1 cellular context compared by ENCODE assay signal in the genomic region with DNA sequence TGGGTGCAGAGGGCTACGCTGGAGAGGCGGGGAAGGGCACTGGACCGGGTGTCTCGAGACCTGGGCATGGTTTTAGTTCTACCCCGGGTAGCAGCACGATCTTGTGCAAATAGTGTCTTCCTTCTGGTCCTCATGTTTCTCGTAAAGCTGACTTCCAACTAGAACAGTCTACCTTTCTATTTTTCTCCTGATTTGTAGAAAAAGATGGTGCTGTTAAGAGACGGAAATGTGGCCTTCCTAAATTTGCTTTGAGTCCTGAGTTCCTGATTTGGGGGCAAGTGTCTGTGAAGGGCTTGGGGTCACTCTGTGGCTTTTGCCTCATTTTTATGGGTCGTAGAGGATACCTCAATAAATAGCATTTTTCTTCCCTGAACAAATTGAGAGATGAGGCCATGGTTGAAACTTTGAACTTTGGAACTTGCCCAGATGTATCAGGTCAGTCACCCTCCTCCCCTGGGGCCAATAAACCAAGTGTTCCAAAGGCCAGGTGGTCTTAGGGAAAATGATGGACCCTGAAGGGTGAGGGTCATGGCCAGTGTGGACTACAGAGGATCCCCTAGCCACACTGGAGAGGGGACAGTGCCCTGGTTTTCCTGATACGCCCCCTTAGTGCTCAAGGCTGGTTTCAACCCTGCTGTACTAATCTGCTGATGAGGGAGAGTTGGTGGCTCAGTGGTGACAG.
A peak's percentile ranks its signal among the peaks of the same experiment; 100 is the strongest.
TF ChIP-seq lines count a peak whose summit lies in the region.

No MANE protein-coding gene starts in this region.

TF ChIP-seq in HepG2, 621 proteins besides CTCF, POLR2A, EP300 and RAD21 (continued from another document and continues in another):
- TF ChIP-seq, protein P1, sequence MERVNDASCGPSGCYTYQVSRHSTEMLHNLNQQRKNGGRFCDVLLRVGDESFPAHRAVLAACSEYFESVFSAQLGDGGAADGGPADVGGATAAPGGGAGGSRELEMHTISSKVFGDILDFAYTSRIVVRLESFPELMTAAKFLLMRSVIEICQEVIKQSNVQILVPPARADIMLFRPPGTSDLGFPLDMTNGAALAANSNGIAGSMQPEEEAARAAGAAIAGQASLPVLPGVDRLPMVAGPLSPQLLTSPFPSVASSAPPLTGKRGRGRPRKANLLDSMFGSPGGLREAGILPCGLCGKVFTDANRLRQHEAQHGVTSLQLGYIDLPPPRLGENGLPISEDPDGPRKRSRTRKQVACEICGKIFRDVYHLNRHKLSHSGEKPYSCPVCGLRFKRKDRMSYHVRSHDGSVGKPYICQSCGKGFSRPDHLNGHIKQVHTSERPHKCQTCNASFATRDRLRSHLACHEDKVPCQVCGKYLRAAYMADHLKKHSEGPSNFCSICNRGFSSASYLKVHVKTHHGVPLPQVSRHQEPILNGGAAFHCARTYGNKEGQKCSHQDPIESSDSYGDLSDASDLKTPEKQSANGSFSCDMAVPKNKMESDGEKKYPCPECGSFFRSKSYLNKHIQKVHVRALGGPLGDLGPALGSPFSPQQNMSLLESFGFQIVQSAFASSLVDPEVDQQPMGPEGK (CRISPR knock-in tag; IDR thresholded peaks at IDR 0.05), result peak; percentile 42; the same call in 1 of the 2 replicates
- no peak for TF ChIP-seq CENPX (CRISPR knock-in tag; IDR thresholded peaks at IDR 0.05)
- peak; percentile 47 to 78 for TF ChIP-seq NR2F1 (CRISPR knock-in tag; IDR thresholded peaks at IDR 0.05)
- TF ChIP-seq SALL1 (CRISPR knock-in tag; IDR thresholded peaks at IDR 0.05), result peak; percentile 64
- TF ChIP-seq, protein P2, sequence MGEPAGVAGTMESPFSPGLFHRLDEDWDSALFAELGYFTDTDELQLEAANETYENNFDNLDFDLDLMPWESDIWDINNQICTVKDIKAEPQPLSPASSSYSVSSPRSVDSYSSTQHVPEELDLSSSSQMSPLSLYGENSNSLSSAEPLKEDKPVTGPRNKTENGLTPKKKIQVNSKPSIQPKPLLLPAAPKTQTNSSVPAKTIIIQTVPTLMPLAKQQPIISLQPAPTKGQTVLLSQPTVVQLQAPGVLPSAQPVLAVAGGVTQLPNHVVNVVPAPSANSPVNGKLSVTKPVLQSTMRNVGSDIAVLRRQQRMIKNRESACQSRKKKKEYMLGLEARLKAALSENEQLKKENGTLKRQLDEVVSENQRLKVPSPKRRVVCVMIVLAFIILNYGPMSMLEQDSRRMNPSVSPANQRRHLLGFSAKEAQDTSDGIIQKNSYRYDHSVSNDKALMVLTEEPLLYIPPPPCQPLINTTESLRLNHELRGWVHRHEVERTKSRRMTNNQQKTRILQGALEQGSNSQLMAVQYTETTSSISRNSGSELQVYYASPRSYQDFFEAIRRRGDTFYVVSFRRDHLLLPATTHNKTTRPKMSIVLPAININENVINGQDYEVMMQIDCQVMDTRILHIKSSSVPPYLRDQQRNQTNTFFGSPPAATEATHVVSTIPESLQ (CRISPR knock-in tag; conservative IDR thresholded peaks at IDR 0.05), result no peak
- peak; percentile 83 for TF ChIP-seq HNF4G (IDR thresholded peaks at IDR 0.05; ENCODE audit: borderline replicate concordance, low read depth, low read length)
- TF ChIP-seq HNF4G (CRISPR knock-in tag; IDR thresholded peaks at IDR 0.05; ENCODE audit: borderline replicate concordance, low read depth), result peak; percentile 81; the same call in 1 of the 2 replicates
- no peak for TF ChIP-seq ZNF7 (CRISPR knock-in tag; IDR thresholded peaks at IDR 0.05)
- TF ChIP-seq ZNF605 (CRISPR knock-in tag; IDR thresholded peaks at IDR 0.05), result no peak; the same call in 1 of the 2 replicates
- TF ChIP-seq SIX1 (CRISPR knock-in tag; IDR thresholded peaks at IDR 0.05; ENCODE audit: borderline replicate concordance), result no peak
- 0 out of 2 replicates have a peak, but pooled peaks have one; percentile 37 for TF ChIP-seq CREM (IDR thresholded peaks at IDR 0.05)
- no peak for TF ChIP-seq CREM (CRISPR knock-in tag; IDR thresholded peaks at IDR 0.05)
- TF ChIP-seq, protein P3, sequence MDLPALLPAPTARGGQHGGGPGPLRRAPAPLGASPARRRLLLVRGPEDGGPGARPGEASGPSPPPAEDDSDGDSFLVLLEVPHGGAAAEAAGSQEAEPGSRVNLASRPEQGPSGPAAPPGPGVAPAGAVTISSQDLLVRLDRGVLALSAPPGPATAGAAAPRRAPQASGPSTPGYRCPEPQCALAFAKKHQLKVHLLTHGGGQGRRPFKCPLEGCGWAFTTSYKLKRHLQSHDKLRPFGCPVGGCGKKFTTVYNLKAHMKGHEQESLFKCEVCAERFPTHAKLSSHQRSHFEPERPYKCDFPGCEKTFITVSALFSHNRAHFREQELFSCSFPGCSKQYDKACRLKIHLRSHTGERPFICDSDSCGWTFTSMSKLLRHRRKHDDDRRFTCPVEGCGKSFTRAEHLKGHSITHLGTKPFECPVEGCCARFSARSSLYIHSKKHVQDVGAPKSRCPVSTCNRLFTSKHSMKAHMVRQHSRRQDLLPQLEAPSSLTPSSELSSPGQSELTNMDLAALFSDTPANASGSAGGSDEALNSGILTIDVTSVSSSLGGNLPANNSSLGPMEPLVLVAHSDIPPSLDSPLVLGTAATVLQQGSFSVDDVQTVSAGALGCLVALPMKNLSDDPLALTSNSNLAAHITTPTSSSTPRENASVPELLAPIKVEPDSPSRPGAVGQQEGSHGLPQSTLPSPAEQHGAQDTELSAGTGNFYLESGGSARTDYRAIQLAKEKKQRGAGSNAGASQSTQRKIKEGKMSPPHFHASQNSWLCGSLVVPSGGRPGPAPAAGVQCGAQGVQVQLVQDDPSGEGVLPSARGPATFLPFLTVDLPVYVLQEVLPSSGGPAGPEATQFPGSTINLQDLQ (CRISPR knock-in tag; IDR thresholded peaks at IDR 0.05), result 0 out of 2 replicates have a peak, but pooled peaks have one; percentile 1
- TF ChIP-seq, protein P4, sequence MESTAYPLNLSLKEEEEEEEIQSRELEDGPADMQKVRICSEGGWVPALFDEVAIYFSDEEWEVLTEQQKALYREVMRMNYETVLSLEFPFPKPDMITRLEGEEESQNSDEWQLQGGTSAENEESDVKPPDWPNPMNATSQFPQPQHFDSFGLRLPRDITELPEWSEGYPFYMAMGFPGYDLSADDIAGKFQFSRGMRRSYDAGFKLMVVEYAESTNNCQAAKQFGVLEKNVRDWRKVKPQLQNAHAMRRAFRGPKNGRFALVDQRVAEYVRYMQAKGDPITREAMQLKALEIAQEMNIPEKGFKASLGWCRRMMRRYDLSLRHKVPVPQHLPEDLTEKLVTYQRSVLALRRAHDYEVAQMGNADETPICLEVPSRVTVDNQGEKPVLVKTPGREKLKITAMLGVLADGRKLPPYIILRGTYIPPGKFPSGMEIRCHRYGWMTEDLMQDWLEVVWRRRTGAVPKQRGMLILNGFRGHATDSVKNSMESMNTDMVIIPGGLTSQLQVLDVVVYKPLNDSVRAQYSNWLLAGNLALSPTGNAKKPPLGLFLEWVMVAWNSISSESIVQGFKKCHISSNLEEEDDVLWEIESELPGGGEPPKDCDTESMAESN (CRISPR knock-in tag; conservative IDR thresholded peaks at IDR 0.05), result no peak
- TF ChIP-seq, protein P5, sequence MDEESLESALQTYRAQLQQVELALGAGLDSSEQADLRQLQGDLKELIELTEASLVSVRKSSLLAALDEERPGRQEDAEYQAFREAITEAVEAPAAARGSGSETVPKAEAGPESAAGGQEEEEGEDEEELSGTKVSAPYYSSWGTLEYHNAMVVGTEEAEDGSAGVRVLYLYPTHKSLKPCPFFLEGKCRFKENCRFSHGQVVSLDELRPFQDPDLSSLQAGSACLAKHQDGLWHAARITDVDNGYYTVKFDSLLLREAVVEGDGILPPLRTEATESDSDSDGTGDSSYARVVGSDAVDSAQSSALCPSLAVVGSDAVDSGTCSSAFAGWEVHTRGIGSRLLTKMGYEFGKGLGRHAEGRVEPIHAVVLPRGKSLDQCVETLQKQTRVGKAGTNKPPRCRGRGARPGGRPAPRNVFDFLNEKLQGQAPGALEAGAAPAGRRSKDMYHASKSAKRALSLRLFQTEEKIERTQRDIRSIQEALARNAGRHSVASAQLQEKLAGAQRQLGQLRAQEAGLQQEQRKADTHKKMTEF (CRISPR knock-in tag; IDR thresholded peaks at IDR 0.05), result no peak
- no peak for TF ChIP-seq NCOA1 (CRISPR knock-in tag; IDR thresholded peaks at IDR 0.05)
- 0 out of 2 replicates have a peak, but pooled peaks have one; percentile 13 for TF ChIP-seq ZNF232 (CRISPR knock-in tag; IDR thresholded peaks at IDR 0.05; ENCODE audit: borderline replicate concordance)
- 0 out of 2 replicates have a peak, but pooled peaks have one; percentile 19 for TF ChIP-seq FOXC1 (CRISPR knock-in tag; IDR thresholded peaks at IDR 0.05; ENCODE audit: borderline replicate concordance)
- no peak for TF ChIP-seq YY1 (IDR thresholded peaks at IDR 0.05; ENCODE audit: insufficient read depth, insufficient replicate concordance, low read depth, low read length)
- TF ChIP-seq, protein P6, sequence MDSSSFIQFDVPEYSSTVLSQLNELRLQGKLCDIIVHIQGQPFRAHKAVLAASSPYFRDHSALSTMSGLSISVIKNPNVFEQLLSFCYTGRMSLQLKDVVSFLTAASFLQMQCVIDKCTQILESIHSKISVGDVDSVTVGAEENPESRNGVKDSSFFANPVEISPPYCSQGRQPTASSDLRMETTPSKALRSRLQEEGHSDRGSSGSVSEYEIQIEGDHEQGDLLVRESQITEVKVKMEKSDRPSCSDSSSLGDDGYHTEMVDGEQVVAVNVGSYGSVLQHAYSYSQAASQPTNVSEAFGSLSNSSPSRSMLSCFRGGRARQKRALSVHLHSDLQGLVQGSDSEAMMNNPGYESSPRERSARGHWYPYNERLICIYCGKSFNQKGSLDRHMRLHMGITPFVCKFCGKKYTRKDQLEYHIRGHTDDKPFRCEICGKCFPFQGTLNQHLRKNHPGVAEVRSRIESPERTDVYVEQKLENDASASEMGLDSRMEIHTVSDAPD (CRISPR knock-in tag; IDR thresholded peaks at IDR 0.05), result no peak
- TF ChIP-seq ZBTB1 (CRISPR knock-in tag; IDR thresholded peaks at IDR 0.05; ENCODE audit: borderline replicate concordance), result no peak
- TF ChIP-seq HDAC2 (CRISPR knock-in tag; IDR thresholded peaks at IDR 0.05), result no peak; the same call in 1 of the 2 replicates
- peak; percentile 79; the same call in 1 of the 2 replicates for TF ChIP-seq ZBTB7B (CRISPR knock-in tag; IDR thresholded peaks at IDR 0.05)
- TF ChIP-seq, protein P7, sequence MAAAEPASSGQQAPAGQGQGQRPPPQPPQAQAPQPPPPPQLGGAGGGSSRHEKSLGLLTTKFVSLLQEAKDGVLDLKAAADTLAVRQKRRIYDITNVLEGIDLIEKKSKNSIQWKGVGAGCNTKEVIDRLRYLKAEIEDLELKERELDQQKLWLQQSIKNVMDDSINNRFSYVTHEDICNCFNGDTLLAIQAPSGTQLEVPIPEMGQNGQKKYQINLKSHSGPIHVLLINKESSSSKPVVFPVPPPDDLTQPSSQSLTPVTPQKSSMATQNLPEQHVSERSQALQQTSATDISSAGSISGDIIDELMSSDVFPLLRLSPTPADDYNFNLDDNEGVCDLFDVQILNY (CRISPR knock-in tag; conservative IDR thresholded peaks at IDR 0.05), result no peak
- no peak for TF ChIP-seq ZFP82 (CRISPR knock-in tag; IDR thresholded peaks at IDR 0.05; ENCODE audit: borderline replicate concordance)
- 0 out of 2 replicates have a peak, but pooled peaks have one; percentile 53 for TF ChIP-seq HOXA5 (CRISPR knock-in tag; IDR thresholded peaks at IDR 0.05)
- no peak for TF ChIP-seq ZNF143 (CRISPR knock-in tag; IDR thresholded peaks at IDR 0.05)
- TF ChIP-seq SALL2 (CRISPR knock-in tag; IDR thresholded peaks at IDR 0.05), result no peak
- no peak; the same call in 1 of the 2 replicates for TF ChIP-seq MED1 (CRISPR knock-in tag; IDR thresholded peaks at IDR 0.05)
- TF ChIP-seq, protein P8, sequence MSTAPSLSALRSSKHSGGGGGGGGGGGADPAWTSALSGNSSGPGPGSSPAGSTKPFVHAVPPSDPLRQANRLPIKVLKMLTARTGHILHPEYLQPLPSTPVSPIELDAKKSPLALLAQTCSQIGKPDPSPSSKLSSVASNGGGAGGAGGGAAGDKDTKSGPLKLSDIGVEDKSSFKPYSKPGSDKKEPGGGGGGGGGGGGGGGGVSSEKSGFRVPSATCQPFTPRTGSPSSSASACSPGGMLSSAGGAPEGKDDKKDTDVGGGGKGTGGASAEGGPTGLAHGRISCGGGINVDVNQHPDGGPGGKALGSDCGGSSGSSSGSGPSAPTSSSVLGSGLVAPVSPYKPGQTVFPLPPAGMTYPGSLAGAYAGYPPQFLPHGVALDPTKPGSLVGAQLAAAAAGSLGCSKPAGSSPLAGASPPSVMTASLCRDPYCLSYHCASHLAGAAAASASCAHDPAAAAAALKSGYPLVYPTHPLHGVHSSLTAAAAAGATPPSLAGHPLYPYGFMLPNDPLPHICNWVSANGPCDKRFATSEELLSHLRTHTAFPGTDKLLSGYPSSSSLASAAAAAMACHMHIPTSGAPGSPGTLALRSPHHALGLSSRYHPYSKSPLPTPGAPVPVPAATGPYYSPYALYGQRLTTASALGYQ (CRISPR knock-in tag; IDR thresholded peaks at IDR 0.05), result no peak
- TF ChIP-seq MIER2 (CRISPR knock-in tag; IDR thresholded peaks at IDR 0.05), result peak; percentile 3; the same call in 1 of the 2 replicates
- no peak for TF ChIP-seq CC2D1A (CRISPR knock-in tag; IDR thresholded peaks at IDR 0.05)
- TF ChIP-seq, protein P9, sequence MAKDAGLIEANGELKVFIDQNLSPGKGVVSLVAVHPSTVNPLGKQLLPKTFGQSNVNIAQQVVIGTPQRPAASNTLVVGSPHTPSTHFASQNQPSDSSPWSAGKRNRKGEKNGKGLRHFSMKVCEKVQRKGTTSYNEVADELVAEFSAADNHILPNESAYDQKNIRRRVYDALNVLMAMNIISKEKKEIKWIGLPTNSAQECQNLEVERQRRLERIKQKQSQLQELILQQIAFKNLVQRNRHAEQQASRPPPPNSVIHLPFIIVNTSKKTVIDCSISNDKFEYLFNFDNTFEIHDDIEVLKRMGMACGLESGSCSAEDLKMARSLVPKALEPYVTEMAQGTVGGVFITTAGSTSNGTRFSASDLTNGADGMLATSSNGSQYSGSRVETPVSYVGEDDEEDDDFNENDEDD (CRISPR knock-in tag; IDR thresholded peaks at IDR 0.05; ENCODE audit: borderline replicate concordance), result no peak
- TF ChIP-seq ZNF883 (CRISPR knock-in tag; IDR thresholded peaks at IDR 0.05; ENCODE audit: not compliant biosample characterization), result no peak
- TF ChIP-seq HHEX (CRISPR knock-in tag; IDR thresholded peaks at IDR 0.05), result 0 out of 2 replicates have a peak, but pooled peaks have one; percentile 43
- TF ChIP-seq FOSL1 (CRISPR knock-in tag; IDR thresholded peaks at IDR 0.05; ENCODE audit: borderline replicate concordance), result no peak
- TF ChIP-seq FOXK1 (CRISPR knock-in tag; IDR thresholded peaks at IDR 0.05; ENCODE audit: borderline replicate concordance, low read depth), result no peak
